10 cellular contexts compared by ENCODE assay signal in genomic region chr12:125185311-125185739, GRCh38. TPM values are rescaled to one million over a fixed set of nuclear protein-coding genes. Genes with fewer than 3 reads are reported as not detected.
A peak's percentile ranks its signal among the peaks of the same experiment; 100 is the strongest.
DNase-seq lines count a peak whose midpoint lies in the region; ATAC-seq and TF ChIP-seq lines count a peak whose summit lies in the region.
"Had no signal": no experiment of that assay in that cellular context is flagged by ENCODE, and none has a peak within 500 bp of the region (broad histone marks: within the 10 kb centered on the region; RNA-seq: fewer than 3 reads in every experiment).

No MANE protein-coding gene starts in this region.

- H3K4me3 Mint-ChIP-seq in T-cell = peak overlapping the region in 2 of 3 donors; percentile 2 to 44
- H3K4me3 Mint-ChIP-seq: activated naive CD4-positive, alpha-beta T cell treated with anti-CD3 and anti-CD28 coated beads, Interleukin-2, amount 50 U/mL, for 24 hours had no signal

- H3K27me3 Mint-ChIP-seq in T-cell = peaks cover 58 to 78% of the 10 kb centered on the region in 2 donors

- WGBS in neuronal stem cell (ENCODE audit: extremely low coverage in 2 of 2, insufficient read length in 2 of 2, insufficient replicate concordance in 1 of 2), 2 donors = no CpG with 5 or more reads among the region's 21 CpGs

- peak; percentile 82 for DNase-seq in H7
- DNase-seq in T-cell = no peak
- DNase-seq in cardiac muscle cell (ENCODE audit: low read depth in 1 of 2, low spot score in 1 of 2) = peak in 1 of 2 donors; percentile 52
- peak; percentile 79 for DNase-seq in neuronal stem cell (ENCODE audit: low spot score)
- DNase-seq in RKO (ENCODE audit: low spot score) = no peak
- DNase-seq in MG63 = no peak
- DNase-seq: DMS153 had no signal

- H3K27ac Mint-ChIP-seq in T-cell = no peak overlapping the region
- H3K27ac Mint-ChIP-seq: activated naive CD4-positive, alpha-beta T cell treated with anti-CD3 and anti-CD28 coated beads, Interleukin-2, amount 50 U/mL, for 24 hours had no signal

- H3K27me3 ChIP-seq in H7 (ENCODE audit: control insufficient read depth, insufficient read depth, low read length) (peaks cover 43% of the 10 kb centered on the region), cardiac muscle cell (peaks cover 60% of the 10 kb centered on the region), neuronal stem cell (ENCODE audit: control insufficient read depth in 3 of 3, insufficient read depth in 3 of 3, low read depth in 1 of 3, low read length in 3 of 3) (peaks cover 0 to 65% (median 0%) of the 10 kb centered on the region in 3 experiments), MG63 (peaks cover 31% of the 10 kb centered on the region)

- H2AFZ ChIP-seq in neuronal stem cell (ENCODE audit: low read length) = peak overlapping the region; percentile 80

- H3K4me3 ChIP-seq in H7 (ENCODE audit: insufficient read depth, low read depth, low read length) = peak overlapping the region; percentile 74
- peak overlapping the region; percentile 50 for H3K4me3 ChIP-seq in cardiac muscle cell
- H3K4me3 ChIP-seq in neuronal stem cell (ENCODE audit: low read length in 2 of 2) = peak overlapping the region; percentile 16 to 83
- H3K4me3 ChIP-seq in MG63 = no peak overlapping the region

- H3K18ac ChIP-seq in neuronal stem cell (ENCODE audit: low read length) = peak overlapping the region; percentile 99

- H4K8ac ChIP-seq in neuronal stem cell (ENCODE audit: low read depth, low read length) = peak overlapping the region; percentile 44

- no peak for TF ChIP-seq CTCF in cardiac muscle cell (IDR thresholded peaks at IDR 0.05; ENCODE audit: low read depth, low read length)

- peak overlapping the region; percentile 65 for H3K23ac ChIP-seq in neuronal stem cell (ENCODE audit: low read depth, low read length, poor library complexity)

- peak overlapping the region; percentile 88 for H2AK5ac ChIP-seq in neuronal stem cell (ENCODE audit: low read depth, low read length)

- H2BK120ac ChIP-seq in neuronal stem cell (ENCODE audit: low read depth, low read length) = peak overlapping the region; percentile 98

- peaks cover 16 to 18% (median 16%) of the 10 kb centered on the region in 3 donors for H3K4me1 Mint-ChIP-seq in T-cell

- H3K27ac ChIP-seq in cardiac muscle cell (no peak overlapping the region), neuronal stem cell (replicated peaks; ENCODE audit: low read length) (peak overlapping the region; percentile 93)

- no peak for ATAC-seq in T-cell (replicated peaks in 1 of 4)
- ATAC-seq in GM21723 (IDR thresholded peaks at IDR 0.05; ENCODE audit: unreplicated experiment) = no peak
- ATAC-seq in GM21447 (IDR thresholded peaks at IDR 0.05; ENCODE audit: unreplicated experiment) = no peak

- no peaks in the 10 kb centered on the region for H3K9me3 Mint-ChIP-seq in T-cell
- H3K9me3 Mint-ChIP-seq: activated naive CD4-positive, alpha-beta T cell treated with anti-CD3 and anti-CD28 coated beads, Interleukin-2, amount 50 U/mL, for 24 hours had no signal

- H3K9me3 ChIP-seq in cardiac muscle cell (ENCODE audit: low read depth) (no peaks in the 10 kb centered on the region), neuronal stem cell (replicated peaks in 1 of 2; ENCODE audit: control insufficient read depth in 2 of 2, insufficient read depth in 1 of 2, low read depth in 1 of 2, low read length in 2 of 2) (no peaks in the 10 kb centered on the region), MG63 (no peaks in the 10 kb centered on the region)

- peak overlapping the region; percentile 86 for H3K9ac ChIP-seq in neuronal stem cell (ENCODE audit: low read depth, low read length, poor library complexity)

- no peaks in the 10 kb centered on the region for H3K36me3 ChIP-seq in H7 (replicated peaks; ENCODE audit: control insufficient read depth, insufficient read depth, low read length)
- no peaks in the 10 kb centered on the region for H3K36me3 ChIP-seq in cardiac muscle cell
- H3K36me3 ChIP-seq in neuronal stem cell (replicated peaks in 1 of 2; ENCODE audit: control insufficient read depth in 2 of 2, insufficient read depth in 2 of 2, low read length in 2 of 2) = no peaks in the 10 kb centered on the region
- no peaks in the 10 kb centered on the region for H3K36me3 ChIP-seq in MG63

- CTCF ChIA-PET in T-cell (lab: Charles Lee) = no interaction called here

- H4K91ac ChIP-seq in neuronal stem cell (ENCODE audit: low read depth, low read length, poor library complexity) = peak overlapping the region; percentile 100

- H3K14ac ChIP-seq in neuronal stem cell (ENCODE audit: low read length) = peak overlapping the region; percentile 92

- peak overlapping the region; percentile 92 for H3K4me2 ChIP-seq in neuronal stem cell (ENCODE audit: insufficient read depth, low read length, poor library complexity, severe bottlenecking)

- no peaks in the 10 kb centered on the region for H3K36me3 Mint-ChIP-seq in T-cell
- H3K36me3 Mint-ChIP-seq: activated naive CD4-positive, alpha-beta T cell treated with anti-CD3 and anti-CD28 coated beads, Interleukin-2, amount 50 U/mL, for 24 hours had no signal

- peak overlapping the region; percentile 96 for H2BK5ac ChIP-seq in neuronal stem cell (ENCODE audit: low read length)

- H2BK12ac ChIP-seq in neuronal stem cell (ENCODE audit: low read length) = peak overlapping the region; percentile 77

- POLR2A ChIA-PET in T-cell (lab: Charles Lee) = no interaction called here

- H3K4ac ChIP-seq in neuronal stem cell (ENCODE audit: low read length) = no peak overlapping the region

- peaks cover 8% of the 10 kb centered on the region for H3K4me1 ChIP-seq in cardiac muscle cell (ENCODE audit: low read depth)
- H3K4me1 ChIP-seq in neuronal stem cell (ENCODE audit: control insufficient read depth in 2 of 2, insufficient read depth in 1 of 2, low read depth in 1 of 2, low read length in 2 of 2) = peaks cover 26 to 32% of the 10 kb centered on the region in 2 donors

- peaks cover 7% of the 10 kb centered on the region for H3K79me1 ChIP-seq in neuronal stem cell (ENCODE audit: low read depth, low read length)

- H2BK15ac ChIP-seq in neuronal stem cell (ENCODE audit: low read length) = peak overlapping the region; percentile 94

RNA-seq across cellular contexts. Expression of gene TMEM132B, which starts 0.9 kb away (rescaled TPM):
- 25.3 and 28.5 TPM in 2 replicates for total RNA-seq in H7 (2014; rRNA removed; shearing (Covaris generic))
- total RNA-seq in T-cell = under 1 TPM in 1 of 5 donors, not detected in 4; 0.07 TPM
- 2.4 and 2.9 TPM in 2 replicates for total RNA-seq in cardiac muscle cell
- 2.0 and 2.6 TPM in 2 replicates for polyA plus RNA-seq in cardiac muscle cell
- 24.9 TPM for polyA plus RNA-seq in neuronal stem cell (2013, experiment 1 of 2)
- polyA plus RNA-seq in neuronal stem cell (2013, experiment 2 of 2) = 26.0 TPM
- total RNA-seq in MG63 (2014; rRNA removed; shearing (Covaris generic); ENCODE audit: low replicate concordance) = 0.07 and 0.53 TPM in 2 replicates

Comparison
In these comparisons a context has a peak if more than half of its experiments do, and no peak if none do; other contexts are left out.
1. DNase-seq: peak in H7 (single experiment) and neuronal stem cell (single experiment); none in T-cell (0 of 34), RKO (single experiment) and MG63 (single experiment).